In the genomic region with DNA sequence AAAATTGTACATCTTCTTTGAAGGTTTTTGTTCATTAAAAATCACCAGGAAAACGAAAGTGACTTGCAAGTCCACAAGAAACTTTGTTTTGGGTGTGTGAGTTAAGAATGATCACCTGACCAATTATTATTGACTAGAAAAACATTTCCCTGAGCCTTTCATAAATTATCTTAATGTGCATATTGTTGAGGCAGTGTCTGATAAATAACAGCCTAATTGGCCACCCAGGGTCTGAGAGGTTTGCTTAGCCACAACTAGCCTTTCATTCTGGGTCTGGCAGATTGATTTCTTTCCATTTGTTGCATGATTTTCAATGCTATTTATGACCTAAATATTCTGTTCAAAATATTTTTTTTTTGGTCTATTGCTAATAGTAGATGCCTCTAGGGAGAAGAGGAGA, we compare ENCODE assay signal across 22 cellular contexts.
"Had no signal": no experiment of that assay in that cellular context is flagged by ENCODE, and none has a peak within 500 bp of the region (broad histone marks: within the 10 kb centered on the region; RNA-seq: fewer than 3 reads in every experiment).

No MANE protein-coding gene starts in this region.

- H3K9ac ChIP-seq: neural progenitor cell had no signal

- H3K36me3 Mint-ChIP-seq: natural killer cell treated with Interleukin-12 subunit alpha and Interleukin-12 subunit beta and Interleukin-15 and Interleukin-18, amount 100 ng/mL, for 72 hours had no signal

- H3K9me3 Mint-ChIP-seq: endodermal cell; natural killer cell treated with Interleukin-12 subunit alpha and Interleukin-12 subunit beta and Interleukin-15 and Interleukin-18, amount 100 ng/mL, for 72 hours had no signal

- H3K27me3 ChIP-seq: heart left ventricle, neural progenitor cell, ovary, stomach, transverse colon had no signal

- H3K4me1 ChIP-seq: transverse colon had no signal

- H3K27ac Mint-ChIP-seq: endodermal cell; natural killer cell treated with Interleukin-12 subunit alpha and Interleukin-12 subunit beta and Interleukin-15 and Interleukin-18, amount 100 ng/mL, for 72 hours; neural progenitor cell had no signal

- H3K27ac ChIP-seq: heart left ventricle, neural progenitor cell, ovary, stomach, thoracic aorta, transverse colon had no signal

- DNase-seq: effector CD4-positive, alpha-beta T cell; endodermal cell; foreskin melanocyte; heart left ventricle; hippocampal formation; left colon; left ventricle myocardium superior; mesenchymal stem cell; midbrain; nucleus accumbens; ovary; right cardiac atrium; small intestine; stimulated activated CD4-positive, alpha-beta T cell treated with anti-CD3 and anti-CD28 coated beads, Interleukin-12 subunit alpha, Interleukin-12 subunit beta, amount 100 ng/mL, for 4 hours; stimulated activated naive CD4-positive, alpha-beta T cell; stomach; substantia nigra; transverse colon had no signal

- FAIRE-seq: small intestine had no signal

- H3K4me2 ChIP-seq: neural progenitor cell had no signal

- H3K4me3 ChIP-seq: heart left ventricle, lung, neural progenitor cell, ovary, stomach, thoracic aorta, transverse colon had no signal

- H3K9me3 ChIP-seq: heart left ventricle, ovary, stomach, thoracic aorta, transverse colon had no signal

- H3K4me3 Mint-ChIP-seq: endodermal cell; natural killer cell treated with Interleukin-12 subunit alpha and Interleukin-12 subunit beta and Interleukin-15 and Interleukin-18, amount 100 ng/mL, for 72 hours; neural progenitor cell had no signal

- H3K36me3 ChIP-seq: heart left ventricle, neural progenitor cell, ovary, stomach, thoracic aorta, transverse colon had no signal

- H3K27me3 Mint-ChIP-seq: natural killer cell treated with Interleukin-12 subunit alpha and Interleukin-12 subunit beta and Interleukin-15 and Interleukin-18, amount 100 ng/mL, for 72 hours had no signal
